15 cellular contexts compared by ENCODE assay signal in the genomic region with DNA sequence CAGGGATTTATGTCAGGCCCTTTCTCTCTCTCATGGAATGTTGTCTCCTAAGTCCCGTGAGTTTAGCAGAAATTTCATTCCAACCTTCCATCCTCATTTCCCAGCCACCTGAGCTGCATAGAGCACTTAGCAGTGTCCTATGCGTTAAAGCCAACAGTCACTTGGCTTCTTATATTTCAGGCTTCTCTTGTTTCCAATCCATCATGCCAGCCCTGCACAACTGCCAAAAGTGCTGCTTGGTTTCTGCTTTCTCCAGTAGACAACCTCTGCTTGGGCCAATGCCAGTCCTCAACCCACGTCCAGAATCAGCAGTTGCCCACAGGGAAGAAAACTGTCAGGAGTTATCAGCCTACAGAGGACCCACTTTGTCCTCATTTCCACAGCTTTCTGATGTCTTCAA. TPM values are rescaled to one million over a fixed set of nuclear protein-coding genes. Genes with fewer than 3 reads are reported as not detected.
DNase-seq lines count a peak whose midpoint lies in the region; ATAC-seq and TF ChIP-seq lines count a peak whose summit lies in the region.
"Had no signal": no experiment of that assay in that cellular context is flagged by ENCODE, and none has a peak within 500 bp of the region (broad histone marks: within the 10 kb centered on the region; RNA-seq: fewer than 3 reads in every experiment).

No MANE protein-coding gene starts in this region.

- TF ChIP-seq EP300 in stomach (IDR thresholded peaks at IDR 0.05), result no peak

- DNase-seq in Right ventricle myocardium superior (peak; percentile 47), right cardiac atrium (no peak), NCI-H2171 treated with DMSO at 0.1 percent for 48 hours (lab: John Stamatoyannopoulos, UW) (peak; percentile 2), left ventricle myocardium inferior (peak; percentile 32), stomach (peak; percentile 15), NCI-H2227 treated with DMSO at 0.1 percent for 48 hours (lab: John Stamatoyannopoulos, UW) (no peak)
- DNase-seq in activated CD4-positive, alpha-beta T cell treated with anti-CD3 and anti-CD28 coated beads, Interleukin-2, amount 10 ng/mL, durations not matched to agents 24 days and 14 days, result no peak
- DNase-seq: C1 segment of cervical spinal cord, MM.1S, NCI-H1105, NCI-H1694, NCI-H510A, SHP77 treated with DMSO at 0.1 percent for 48 hours had no signal

- no peaks in the 10 kb centered on the region for H3K36me3 Mint-ChIP-seq in activated CD4-positive, alpha-beta T cell treated with anti-CD3 and anti-CD28 coated beads, Interleukin-2, amount 10 ng/mL, durations not matched to agents 24 days and 14 days (ENCODE audit: low read depth)

- peak; percentile 62 for ATAC-seq in Right ventricle myocardium superior (ENCODE audit: poor library complexity)
- ATAC-seq in right cardiac atrium, result no peak
- ATAC-seq: Panc1, SK-N-SH treated with all-trans-retinoic acid at 6 μM for 48 hours had no signal

- no peak for TF ChIP-seq CTCF in left ventricle myocardium inferior (IDR thresholded peaks at IDR 0.05; ENCODE audit: borderline replicate concordance)
- TF ChIP-seq CTCF in stomach (IDR thresholded peaks at IDR 0.05), result no peak

- no peaks in the 10 kb centered on the region for H3K4me1 Mint-ChIP-seq in activated CD4-positive, alpha-beta T cell treated with anti-CD3 and anti-CD28 coated beads, Interleukin-2, amount 10 ng/mL, durations not matched to agents 24 days and 14 days

- H3K4me1 ChIP-seq in right cardiac atrium (ENCODE audit: control insufficient read depth, insufficient read depth, low read length) (no peaks in the 10 kb centered on the region), left ventricle myocardium inferior (peaks cover 3% of the 10 kb centered on the region), stomach (no peaks in the 10 kb centered on the region)

- TF ChIP-seq POLR2A in stomach (IDR thresholded peaks at IDR 0.05), result no peak

- whole genome bisulfite sequencing in right cardiac atrium, result 68% methylated on average over 3 of the region's 3 CpGs
- WGBS in stomach, 5 donors, result 51 to 62% (median 59%) methylated on average over 3 of the region's 3 CpGs

- no peak overlapping the region for H3K27ac Mint-ChIP-seq in activated CD4-positive, alpha-beta T cell treated with anti-CD3 and anti-CD28 coated beads, Interleukin-2, amount 10 ng/mL, durations not matched to agents 24 days and 14 days

- peaks cover 10% of the 10 kb centered on the region for H3K9me3 Mint-ChIP-seq in activated CD4-positive, alpha-beta T cell treated with anti-CD3 and anti-CD28 coated beads, Interleukin-2, amount 10 ng/mL, durations not matched to agents 24 days and 14 days

- H3K27me3 ChIP-seq in right cardiac atrium (ENCODE audit: control insufficient read depth, insufficient read depth) (no peaks in the 10 kb centered on the region), left ventricle myocardium inferior (ENCODE audit: low read depth) (no peaks in the 10 kb centered on the region), stomach (no peaks in the 10 kb centered on the region)

- H3K27ac ChIP-seq in right cardiac atrium (ENCODE audit: low read length), result no peak overlapping the region
- H3K27ac ChIP-seq in left ventricle myocardium inferior (replicated peaks), result no peak overlapping the region
- H3K27ac ChIP-seq in stomach, result no peak overlapping the region

- H3K4me3 Mint-ChIP-seq in activated CD4-positive, alpha-beta T cell treated with anti-CD3 and anti-CD28 coated beads, Interleukin-2, amount 10 ng/mL, durations not matched to agents 24 days and 14 days, result no peak overlapping the region

- peaks cover 14% of the 10 kb centered on the region for H3K27me3 Mint-ChIP-seq in activated CD4-positive, alpha-beta T cell treated with anti-CD3 and anti-CD28 coated beads, Interleukin-2, amount 10 ng/mL, durations not matched to agents 24 days and 14 days

- no peaks in the 10 kb centered on the region for H3K36me3 ChIP-seq in left ventricle myocardium inferior
- no peaks in the 10 kb centered on the region for H3K36me3 ChIP-seq in stomach

- H3K9me3 ChIP-seq in right cardiac atrium (ENCODE audit: control insufficient read depth, low read length) (no peaks in the 10 kb centered on the region), left ventricle myocardium inferior (replicated peaks) (peaks cover 14% of the 10 kb centered on the region), stomach (peaks cover 0 to 16% (median 7%) of the 10 kb centered on the region in 4 donors)

- H3K4me3 ChIP-seq in right cardiac atrium (ENCODE audit: low read length), result no peak overlapping the region
- H3K4me3 ChIP-seq in left ventricle myocardium inferior, result no peak overlapping the region
- no peak overlapping the region for H3K4me3 ChIP-seq in stomach

- intact Hi-C loops in Right ventricle myocardium superior (cut with DNase I), result no loop called here
- intact Hi-C loops in right cardiac atrium (cut with DNase I), result no loop called here
- intact Hi-C loops in left ventricle myocardium inferior (cut with micrococcal nuclease), result no loop called here
- intact Hi-C loops in stomach (cut with DNase I; ENCODE audit: low total_unique reads), result no loop called here
- intact Hi-C loops in activated CD4-positive, alpha-beta T cell treated with anti-CD3 and anti-CD28 coated beads, Interleukin-2, amount 10 ng/mL, durations not matched to agents 24 days and 14 days (cut with micrococcal nuclease), result no loop called here

RNA-seq across cellular contexts. Expression of a gene that starts 42.4 kb away (rescaled TPM):
- total RNA-seq in Right ventricle myocardium superior (not detected), right cardiac atrium (not detected), left ventricle myocardium inferior (0.16 TPM), stomach (under 1 TPM in 2 of 5 donors, not detected in 3; 0.29 to 0.73 TPM)
- polyA plus RNA-seq in right cardiac atrium (0.11 TPM), stomach (under 1 TPM; 0.20 to 0.61 (median 0.31) TPM)
- not detected in 2 replicates for total RNA-seq in activated CD4-positive, alpha-beta T cell treated with anti-CD3 and anti-CD28 coated beads, Interleukin-2, amount 10 ng/mL, durations not matched to agents 24 days and 14 days

Comparison
In these comparisons a context has a peak if more than half of its experiments do, and no peak if none do; other contexts are left out.
1. DNase-seq: peak in Right ventricle myocardium superior (single experiment), NCI-H2171 treated with DMSO at 0.1 percent for 48 hours (single experiment), left ventricle myocardium inferior (single experiment) and stomach (single experiment); none in right cardiac atrium (0 of 3), NCI-H2227 treated with DMSO at 0.1 percent for 48 hours (single experiment) and activated CD4-positive, alpha-beta T cell treated with anti-CD3 and anti-CD28 coated beads, Interleukin-2, amount 10 ng/mL, durations not matched to agents 24 days and 14 days (single experiment).